Comparison of ENCODE assay signal across 12 cellular contexts in the genomic region with DNA sequence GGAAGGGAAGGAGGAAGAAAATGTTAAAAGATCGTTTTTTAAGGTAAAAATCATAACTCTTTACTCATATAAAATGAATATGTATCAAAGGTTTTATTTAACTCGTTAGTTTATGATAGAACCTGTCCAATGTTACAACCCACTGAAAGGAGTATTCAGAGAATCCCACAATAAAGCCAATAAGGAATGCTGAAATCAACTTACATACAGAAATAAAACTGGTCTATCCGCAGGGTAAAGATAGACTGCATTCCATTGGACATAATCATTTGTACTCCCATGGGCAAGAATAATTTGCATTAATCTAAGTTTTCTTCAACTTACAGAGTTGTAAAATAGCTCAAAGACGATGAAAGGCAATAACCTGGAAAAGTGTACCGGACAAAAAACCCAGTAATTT. TPM values are rescaled to one million over a fixed set of nuclear protein-coding genes. Genes with fewer than 3 reads are reported as not detected.
DNase-seq lines count a peak whose midpoint lies in the region; ATAC-seq, FAIRE-seq and TF ChIP-seq lines count a peak whose summit lies in the region.
"Had no signal": no experiment of that assay in that cellular context is flagged by ENCODE, and none has a peak within 500 bp of the region (broad histone marks: within the 10 kb centered on the region; RNA-seq: fewer than 3 reads in every experiment).

No MANE protein-coding gene starts in this region.

- peak overlapping the region; percentile 89 for H3K27ac Mint-ChIP-seq in activated T-helper 1 cell treated with anti-CD3 and anti-CD28 coated beads, Interleukin-12 subunit alpha, Interleukin-12 subunit beta, Interleukin-2, Interleukin-4 antibody, amounts not matched to agents 30 ng/mL and 10 ng/mL and 1 ng/mL, durations not matched to agents 14 hours and 24 hours and 36 hours

- DNase-seq in GM03348 (ENCODE audit: low spot score) (peak; percentile 66), hepatocyte (ENCODE audit: low spot score) (no peak), NCI-H82 treated with DMSO at 0.1 percent for 48 hours (lab: John Stamatoyannopoulos, UW; ENCODE audit: unreplicated experiment) (no peak), OCI-M2 (lab: John Stamatoyannopoulos, UW; ENCODE audit: unreplicated experiment) (no peak)
- DNase-seq in activated T-helper 1 cell treated with anti-CD3 and anti-CD28 coated beads, Interleukin-12 subunit alpha, Interleukin-12 subunit beta, Interleukin-2, Interleukin-4 antibody, amounts not matched to agents 30 ng/mL and 10 ng/mL and 1 ng/mL, durations not matched to agents 14 hours and 24 hours and 36 hours (ENCODE audit: low spot score), result no peak
- DNase-seq: COR-L47, NCI-H187 treated with DMSO at 0.1 percent for 48 hours, transverse colon had no signal

- intact Hi-C loops in activated T-helper 1 cell treated with anti-CD3 and anti-CD28 coated beads, Interleukin-12 subunit alpha, Interleukin-12 subunit beta, Interleukin-2, Interleukin-4 antibody, amounts not matched to agents 30 ng/mL and 10 ng/mL and 1 ng/mL, durations not matched to agents 14 hours and 24 hours and 36 hours (cut with micrococcal nuclease), result loop anchor here (2.0 to 5.0 kb wide), 3 partner anchors 18 to 458 kb away; a partner anchor contains a TSS

- peak overlapping the region; percentile 45 for H3K4me2 ChIP-seq in hepatocyte

- TF ChIP-seq CTCF in hepatocyte (IDR thresholded peaks at IDR 0.05; ENCODE audit: poor library complexity), result no peak

- H3K27ac ChIP-seq in hepatocyte, result peak overlapping the region; percentile 78

- no peaks in the 10 kb centered on the region for H3K4me1 ChIP-seq in hepatocyte (ENCODE audit: insufficient read depth)

- no peaks in the 10 kb centered on the region for H3K9me2 ChIP-seq in hepatocyte (replicated peaks; ENCODE audit: insufficient read depth)

- ATAC-seq in HG03460 (IDR thresholded peaks at IDR 0.05; ENCODE audit: unreplicated experiment), result no peak
- ATAC-seq in GM18909 (IDR thresholded peaks at IDR 0.05; ENCODE audit: poor library complexity, unreplicated experiment), result no peak

- peaks cover 22% of the 10 kb centered on the region for H3K9me3 Mint-ChIP-seq in activated T-helper 1 cell treated with anti-CD3 and anti-CD28 coated beads, Interleukin-12 subunit alpha, Interleukin-12 subunit beta, Interleukin-2, Interleukin-4 antibody, amounts not matched to agents 30 ng/mL and 10 ng/mL and 1 ng/mL, durations not matched to agents 14 hours and 24 hours and 36 hours

- H3K36me3 Mint-ChIP-seq in activated T-helper 1 cell treated with anti-CD3 and anti-CD28 coated beads, Interleukin-12 subunit alpha, Interleukin-12 subunit beta, Interleukin-2, Interleukin-4 antibody, amounts not matched to agents 30 ng/mL and 10 ng/mL and 1 ng/mL, durations not matched to agents 14 hours and 24 hours and 36 hours (ENCODE audit: low read depth), result peaks cover 8% of the 10 kb centered on the region

- H3K4me3 Mint-ChIP-seq in activated T-helper 1 cell treated with anti-CD3 and anti-CD28 coated beads, Interleukin-12 subunit alpha, Interleukin-12 subunit beta, Interleukin-2, Interleukin-4 antibody, amounts not matched to agents 30 ng/mL and 10 ng/mL and 1 ng/mL, durations not matched to agents 14 hours and 24 hours and 36 hours, result peak overlapping the region; percentile 84

- H3K27me3 ChIP-seq in hepatocyte, result no peaks in the 10 kb centered on the region

- no peak overlapping the region for H3K4me3 ChIP-seq in hepatocyte

- no peaks in the 10 kb centered on the region for H3K79me2 ChIP-seq in hepatocyte

- H3K4me1 Mint-ChIP-seq in activated T-helper 1 cell treated with anti-CD3 and anti-CD28 coated beads, Interleukin-12 subunit alpha, Interleukin-12 subunit beta, Interleukin-2, Interleukin-4 antibody, amounts not matched to agents 30 ng/mL and 10 ng/mL and 1 ng/mL, durations not matched to agents 14 hours and 24 hours and 36 hours (ENCODE audit: low read depth), result peaks cover 26% of the 10 kb centered on the region

- H3K36me3 ChIP-seq in hepatocyte (replicated peaks; ENCODE audit: insufficient read depth, low read depth), result no peaks in the 10 kb centered on the region
- H3K36me3 ChIP-seq: transverse colon had no signal

- H4K20me1 ChIP-seq in hepatocyte (ENCODE audit: insufficient read depth, poor library complexity, severe bottlenecking), result no peaks in the 10 kb centered on the region

- H2AFZ ChIP-seq in hepatocyte, result no peak overlapping the region

- peaks cover 21% of the 10 kb centered on the region for H3K27me3 Mint-ChIP-seq in activated T-helper 1 cell treated with anti-CD3 and anti-CD28 coated beads, Interleukin-12 subunit alpha, Interleukin-12 subunit beta, Interleukin-2, Interleukin-4 antibody, amounts not matched to agents 30 ng/mL and 10 ng/mL and 1 ng/mL, durations not matched to agents 14 hours and 24 hours and 36 hours (ENCODE audit: insufficient read depth)

- 64% methylated on average over 5 of the region's 5 CpGs for WGBS in hepatocyte (ENCODE audit: low lambda C conversion rate, missing lambda C conversion rate)

- H3K9me3 ChIP-seq in hepatocyte (ENCODE audit: low read depth), result peaks cover 4% of the 10 kb centered on the region
- H3K9me3 ChIP-seq: transverse colon had no signal

- peak; percentile 82 for FAIRE-seq in A204.1 (lab: Jason Lieb, UNC)

RNA-seq across cellular contexts. Expression of a gene that starts 17.9 kb away (rescaled TPM):
- total RNA-seq in activated T-helper 1 cell treated with anti-CD3 and anti-CD28 coated beads, Interleukin-12 subunit alpha, Interleukin-12 subunit beta, Interleukin-2, Interleukin-4 antibody, amounts not matched to agents 30 ng/mL and 10 ng/mL and 1 ng/mL, durations not matched to agents 14 hours and 24 hours and 36 hours, result not detected in 2 replicates
- 0.63 and 0.68 TPM in 2 replicates for total RNA-seq in hepatocyte
- 1.3 and 1.8 TPM in 2 replicates for polyA plus RNA-seq in hepatocyte
- total RNA-seq: SK-MEL-5 had no signal

RNA-seq across cellular contexts. Expression of a gene that starts 42.7 kb away (rescaled TPM):
- not detected in 2 replicates for total RNA-seq in activated T-helper 1 cell treated with anti-CD3 and anti-CD28 coated beads, Interleukin-12 subunit alpha, Interleukin-12 subunit beta, Interleukin-2, Interleukin-4 antibody, amounts not matched to agents 30 ng/mL and 10 ng/mL and 1 ng/mL, durations not matched to agents 14 hours and 24 hours and 36 hours
- total RNA-seq in hepatocyte, result 2.2 and 2.6 TPM in 2 replicates
- 0.88 and 1.2 TPM in 2 replicates for polyA plus RNA-seq in hepatocyte
- total RNA-seq: SK-MEL-5 had no signal
